9 cellular contexts compared by ENCODE assay signal in genomic region chr2:15262792-15263191, GRCh38.
"Had no signal": no experiment of that assay in that cellular context is flagged by ENCODE, and none has a peak within 500 bp of the region (broad histone marks: within the 10 kb centered on the region; RNA-seq: fewer than 3 reads in every experiment).

No MANE protein-coding gene starts in this region.

- H3K9ac ChIP-seq: GM23248 had no signal

- ATAC-seq: GM23338, HCT116 had no signal

- H3K27ac Mint-ChIP-seq: GM23338, H9, HFFc6 had no signal

- H3K27ac ChIP-seq: GM23248 had no signal

- H3K36me3 ChIP-seq: HAP-1 had no signal

- H3K4me3 ChIP-seq: GM23248, GM23338, HAP-1 had no signal

- H3K9me3 ChIP-seq: HAP-1 had no signal

- H3K4me3 Mint-ChIP-seq: GM23338, H9, HFFc6 had no signal

- DNase-seq: GM23248, GOT3, H7, H9, HCEC 1CT, HFFc6 had no signal

- H2AFZ ChIP-seq: GM23248, GM23338 had no signal

- H3K4me2 ChIP-seq: GM23338 had no signal
